In the genomic region with DNA sequence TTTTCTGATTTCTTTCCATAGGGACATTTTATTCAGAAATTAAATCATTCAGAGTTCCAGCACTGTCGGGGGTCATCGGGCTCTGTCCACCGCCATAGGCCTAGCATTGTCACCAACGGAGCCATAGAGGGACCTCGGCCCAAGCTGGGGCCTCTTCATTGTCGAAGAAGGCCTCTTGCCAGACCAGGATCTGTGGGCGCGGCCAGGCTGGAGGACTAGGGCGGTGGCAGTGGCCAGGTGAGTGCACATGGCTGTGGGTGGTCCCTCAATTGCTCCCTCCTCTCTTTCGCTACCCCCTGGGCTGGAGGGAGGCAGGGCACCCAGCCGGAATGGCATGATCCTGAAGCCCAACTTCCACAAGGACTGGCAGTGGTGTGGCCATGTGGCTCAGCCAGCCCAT, we compare ENCODE assay signal across 31 cellular contexts.
"Had no signal": no experiment of that assay in that cellular context is flagged by ENCODE, and none has a peak within 500 bp of the region (broad histone marks: within the 10 kb centered on the region; RNA-seq: fewer than 3 reads in every experiment).

No MANE protein-coding gene starts in this region.

- H3K4me3 Mint-ChIP-seq: activated T-cell treated with anti-CD3 and anti-CD28 coated beads, Interleukin-2, amount 50 U/mL, for 72 hours; dendritic cell treated with granulocyte-macrophage colony-stimulating factor and Interleukin-4, amounts not matched to agents 40 ng/mL and 50 ng/mL, for 4 days; naive thymus-derived CD4-positive, alpha-beta T cell; neural progenitor cell; stimulated activated memory B cell treated with anti-CD40 and anti-IgM and Interleukin-4, amounts not matched to agents 10 μg/mL and 1 μg/mL and 100 μg/mL, for 72 hours; stimulated activated naive CD8-positive, alpha-beta T cell treated with anti-CD3 and anti-CD28 coated beads, Interleukin-15, amount 100 ng/mL, for 72 hours; T-helper 2 cell treated with Interferon-gamma antibody and Interleukin-4, amounts not matched to agents 5 μg/mL and 100 μg/mL, for 36 hours; type B pancreatic cell had no signal

- H3K9me3 ChIP-seq: breast epithelium, esophagus squamous epithelium, uterus had no signal

- FAIRE-seq: endometrium, frontal cortex, islet of Langerhans had no signal

- H3K4me1 ChIP-seq: breast epithelium, uterus had no signal

- H3K27ac ChIP-seq: breast epithelium, epithelial cell of prostate, esophagus squamous epithelium, neural progenitor cell, uterus had no signal

- H3K27me3 Mint-ChIP-seq: dendritic cell treated with granulocyte-macrophage colony-stimulating factor and Interleukin-4, amounts not matched to agents 40 ng/mL and 50 ng/mL, for 4 days; naive thymus-derived CD4-positive, alpha-beta T cell; stimulated activated memory B cell treated with anti-CD40 and anti-IgM and Interleukin-4, amounts not matched to agents 10 μg/mL and 1 μg/mL and 100 μg/mL, for 72 hours; stimulated activated naive CD8-positive, alpha-beta T cell treated with anti-CD3 and anti-CD28 coated beads, Interleukin-15, amount 100 ng/mL, for 72 hours; type B pancreatic cell had no signal

- H3K9ac ChIP-seq: neural progenitor cell had no signal

- H3K27ac Mint-ChIP-seq: activated T-cell treated with anti-CD3 and anti-CD28 coated beads, Interleukin-2, amount 50 U/mL, for 72 hours; dendritic cell treated with granulocyte-macrophage colony-stimulating factor and Interleukin-4, amounts not matched to agents 40 ng/mL and 50 ng/mL, for 4 days; naive thymus-derived CD4-positive, alpha-beta T cell; neural progenitor cell; stimulated activated memory B cell treated with anti-CD40 and anti-IgM and Interleukin-4, amounts not matched to agents 10 μg/mL and 1 μg/mL and 100 μg/mL, for 72 hours; stimulated activated naive CD8-positive, alpha-beta T cell treated with anti-CD3 and anti-CD28 coated beads, Interleukin-15, amount 100 ng/mL, for 72 hours; T-helper 2 cell treated with Interferon-gamma antibody and Interleukin-4, amounts not matched to agents 5 μg/mL and 100 μg/mL, for 36 hours; type B pancreatic cell had no signal

- H3K9me3 Mint-ChIP-seq: activated naive CD4-positive, alpha-beta T cell treated with anti-CD3 and anti-CD28 coated beads, Interleukin-2, amount 50 U/mL, for 72 hours; activated T-cell treated with anti-CD3 and anti-CD28 coated beads, Interleukin-2, amount 50 U/mL, for 72 hours; dendritic cell treated with granulocyte-macrophage colony-stimulating factor and Interleukin-4, amounts not matched to agents 40 ng/mL and 50 ng/mL, for 4 days; naive thymus-derived CD4-positive, alpha-beta T cell; neural progenitor cell; stimulated activated memory B cell treated with anti-CD40 and anti-IgM and Interleukin-4, amounts not matched to agents 10 μg/mL and 1 μg/mL and 100 μg/mL, for 72 hours; stimulated activated naive CD8-positive, alpha-beta T cell treated with anti-CD3 and anti-CD28 coated beads, Interleukin-15, amount 100 ng/mL, for 72 hours; T-helper 2 cell treated with Interferon-gamma antibody and Interleukin-4, amounts not matched to agents 5 μg/mL and 100 μg/mL, for 36 hours; type B pancreatic cell had no signal

- DNase-seq: activated CD4-positive, alpha-beta T cell treated with anti-CD3 and anti-CD28 coated beads for 4 hours; activated CD4-positive, alpha-beta T cell treated with anti-CD3 and anti-CD28 coated beads, Interleukin-2, amount 50 U/mL, for 4 hours; activated CD4-positive, CD25-positive, alpha-beta regulatory T cell; activated naive CD4-positive, alpha-beta T cell; activated T-cell treated with anti-CD3 and anti-CD28 coated beads for 4 hours; activated T-cell treated with anti-CD3 and anti-CD28 coated beads, Interleukin-2, amount 50 U/mL, for 72 hours; central memory CD4-positive, alpha-beta T cell; effector CD4-positive, alpha-beta T cell; esophagus squamous epithelium; left colon; mammary epithelial cell; midbrain; naive thymus-derived CD4-positive, alpha-beta T cell; right cardiac atrium; stimulated activated CD4-positive, alpha-beta T cell treated with anti-CD3 and anti-CD28 coated beads, Interleukin-12 subunit alpha, Interleukin-12 subunit beta, amount 100 ng/mL, for 4 hours; stimulated activated CD4-positive, alpha-beta T cell treated with anti-CD3 and anti-CD28 coated beads, Interleukin-4, amount 100 ng/mL, for 24 hours; stimulated activated naive CD8-positive, alpha-beta T cell treated with anti-CD3 and anti-CD28 coated beads, Interleukin-15, amount 100 ng/mL, for 72 hours; substantia nigra; T-helper 1 cell; uterus had no signal

- ATAC-seq: activated T-cell treated with anti-CD3 and anti-CD28 coated beads, Interleukin-2, amount 50 U/mL, for 72 hours; left colon; naive thymus-derived CD4-positive, alpha-beta T cell; stimulated activated memory B cell treated with anti-CD40 and anti-IgM and Interleukin-4, amounts not matched to agents 10 μg/mL and 1 μg/mL and 100 μg/mL, for 72 hours; stimulated activated naive CD8-positive, alpha-beta T cell treated with anti-CD3 and anti-CD28 coated beads, Interleukin-15, amount 100 ng/mL, for 72 hours had no signal

- H3K4me3 ChIP-seq: breast epithelium, esophagus squamous epithelium, neural progenitor cell, uterus had no signal

- H3K36me3 ChIP-seq: breast epithelium, neural progenitor cell, uterus had no signal

- H2AFZ ChIP-seq: neural progenitor cell had no signal

- H3K4me1 Mint-ChIP-seq: stimulated activated memory B cell treated with anti-CD40 and anti-IgM and Interleukin-4, amounts not matched to agents 10 μg/mL and 1 μg/mL and 100 μg/mL, for 72 hours; stimulated activated naive CD8-positive, alpha-beta T cell treated with anti-CD3 and anti-CD28 coated beads, Interleukin-15, amount 100 ng/mL, for 72 hours had no signal

- H3K4me2 ChIP-seq: neural progenitor cell had no signal

- H3K36me3 Mint-ChIP-seq: stimulated activated memory B cell treated with anti-CD40 and anti-IgM and Interleukin-4, amounts not matched to agents 10 μg/mL and 1 μg/mL and 100 μg/mL, for 72 hours had no signal

- H3K27me3 ChIP-seq: breast epithelium, esophagus squamous epithelium, neural progenitor cell, uterus had no signal
